8 cellular contexts compared by ENCODE assay signal in genomic region chr1:151189638-151190445, GRCh38. TPM values are rescaled to one million over a fixed set of nuclear protein-coding genes. Genes with fewer than 3 reads are reported as not detected.
DNase-seq lines count a peak whose midpoint lies in the region; ATAC-seq and TF ChIP-seq lines count a peak whose summit lies in the region.

Gene VPS72 (minus strand): TSS chr1:151190197. CDS start chr1:151190121, 76 bp downstream.

- H3K9me3 ChIP-seq in BE2C: no peaks in the 10 kb centered on the region

- DNase-seq in BE2C (peak; percentile 89), GM19240 (ENCODE audit: insufficient read length, low spot score) (peak; percentile 76), NCI-H526 treated with DMSO at 0.1 percent for 48 hours (lab: John Stamatoyannopoulos, UW) (peak; percentile 99), left colon (peak; percentile 87 to 90)
- peak; percentile 92 for DNase-seq in activated CD4-positive, alpha-beta T cell treated with anti-CD3 and anti-CD28 coated beads for 48 hours
- peak; percentile 89 for DNase-seq in stimulated activated CD4-positive, alpha-beta T cell treated with anti-CD3 and anti-CD28 coated beads, Interleukin-1b, Interleukin-23, amount 100 ng/mL, for 48 hours

- H3K36me3 ChIP-seq in BE2C: peaks cover 13% of the 10 kb centered on the region

- TF ChIP-seq CTCF in BE2C (IDR thresholded peaks at IDR 0.05; ENCODE audit: low read depth, low read length): no peak

- intact Hi-C loops in left colon (cut with DNase I, micrococcal nuclease): no loop called here

- H3K4me1 ChIP-seq in BE2C: no peaks in the 10 kb centered on the region

- H3K4me3 ChIP-seq in BE2C (ENCODE audit: low read depth, low read length): peak within 1 kb of the TSS; percentile 79

- H3K27me3 ChIP-seq in BE2C: no peaks in the 10 kb centered on the region

- H3K27ac ChIP-seq in cingulate gyrus (ENCODE audit: low read depth, low read length): peak within 1 kb of the TSS; percentile 4

- ATAC-seq in HG03457 (IDR thresholded peaks at IDR 0.05; ENCODE audit: unreplicated experiment) (peak; percentile 79), left colon (peak; percentile 94)

RNA-seq across cellular contexts. Expression of gene VPS72, which starts in this region (rescaled TPM):
- polyA plus RNA-seq in BE2C (2012; ENCODE audit: insufficient read depth, insufficient read length, low read depth): 122 TPM
- total RNA-seq in left colon: 10 to 100 TPM; 34.4 TPM

Comparison
In these comparisons a context has a peak if more than half of its experiments do, and no peak if none do; other contexts are left out.
1. Peak in every context shown above with its lines: DNase-seq, ATAC-seq, H3K4me3 ChIP-seq and H3K27ac ChIP-seq.